23 cellular contexts compared by ENCODE assay signal in genomic region chr5:566636-567309, GRCh38. TPM values are rescaled to one million over a fixed set of nuclear protein-coding genes. Genes with fewer than 3 reads are reported as not detected.
DNase-seq lines count a peak whose midpoint lies in the region; ATAC-seq, FAIRE-seq and TF ChIP-seq lines count a peak whose summit lies in the region.
"Had no signal": no experiment of that assay in that cellular context is flagged by ENCODE, and none has a peak within 500 bp of the region (broad histone marks: within the 10 kb centered on the region; RNA-seq: fewer than 3 reads in every experiment).

No MANE protein-coding gene starts in this region.

- BruUV-seq in K562 (replicated peaks; lab: Mats Ljungman, UMichigan) = no TSS peak

- TF ChIP-seq POLR2A in Peyer's patch (IDR thresholded peaks at IDR 0.05) = no peak
- TF ChIP-seq POLR2A in K562 (conservative IDR thresholded peaks at IDR 0.05) = no peak

- FAIRE-seq in K562 (lab: Jason Lieb, UNC) = no peak
- FAIRE-seq: A549, GM12878, GM19239 had no signal

- TF ChIP-seq RAD21 in K562 (CRISPR knock-in tag; conservative IDR thresholded peaks at IDR 0.05 in 1 of 2, IDR thresholded peaks at IDR 0.05 in 1 of 2) = no peak

- no peak for TF ChIP-seq CTCF in Peyer's patch (IDR thresholded peaks at IDR 0.05)
- TF ChIP-seq CTCF in K562 (IDR thresholded peaks at IDR 0.05 in 2 of 3, conservative IDR thresholded peaks at IDR 0.05 in 1 of 3; ENCODE audit: insufficient read depth in 2 of 3, low read depth in 1 of 3, low read length in 3 of 3) = no peak

- POLR2A ChIA-PET in K562 (lab: Yijun Ruan, JAX) = interaction anchor here (0.7 to 1.5 kb wide), 2 partner anchors 11 to 14 kb away, joined by 3 to 4 read pairs; no protein-coding TSS in a partner anchor

- H3K4me1 ChIP-seq in Peyer's patch (no peaks in the 10 kb centered on the region), K562 (replicated peaks in 1 of 2; ENCODE audit: control insufficient read depth in 2 of 2, insufficient read depth in 2 of 2, low read length in 2 of 2) (peaks cover 0 to 25% of the 10 kb centered on the region in 2 experiments; a peak in 2 of 5 replicates)
- H3K4me1 ChIP-seq: A549 had no signal

- no peak for TF ChIP-seq EP300 in K562 (IDR thresholded peaks at IDR 0.05; ENCODE audit: low read length)

- no peaks in the 10 kb centered on the region for H3K9me3 ChIP-seq in Peyer's patch
- no peaks in the 10 kb centered on the region for H3K9me3 ChIP-seq in K562 (replicated peaks; ENCODE audit: control insufficient read depth, insufficient read depth, low read depth, low read length)

- in situ Hi-C loops in K562 (cut with MboI) = no loop called here

- DNase-seq in H7 = peak; percentile 28
- peak in 2 of 3 donors; percentile 4 to 18 for DNase-seq in Peyer's patch
- peak in 3 of 4 experiments; percentile 24 to 53 (median 49) for DNase-seq in K562 (ENCODE audit: extremely low read depth in 1 of 4, low spot score in 3 of 4)
- peak; percentile 31 for DNase-seq in posterior vena cava (ENCODE audit: low spot score)
- no peak for DNase-seq in left lobe of liver (ENCODE audit: low spot score)
- DNase-seq: CD8-positive, alpha-beta memory T cell; DMS53; HCEC 1CT; KG1; MV-4-11; NCI-H187 treated with DMSO at 0.1 percent for 48 hours; NCI-H2227 treated with DMSO at 0.1 percent for 48 hours; NCI-H510A treated with DMSO at 0.1 percent for 48 hours; NCI-H774; SIG-M5 had no signal

- CTCF ChIA-PET in K562 (lab: Yijun Ruan, JAX; ENCODE audit: low intra/inter-chr PET ratio) = no interaction called here

- no peak overlapping the region for H3K9ac ChIP-seq in K562 (ENCODE audit: insufficient read depth in 1 of 2, low read depth in 2 of 2, low read length in 2 of 2)
- H3K9ac ChIP-seq: BLaER1 treated with 17β-estradiol and CSF1 and Interleukin-3, amounts not matched to agents 10 nM and 100 nM; GM23248 had no signal

- no peak overlapping the region for H2AFZ ChIP-seq in K562 (ENCODE audit: low read depth, low read length)
- H2AFZ ChIP-seq: GM23248 had no signal

- intact Hi-C loops in K562 (cut with micrococcal nuclease) (no loop called here), posterior vena cava (cut with DNase I) (no loop called here)

- H3K36me3 ChIP-seq in H7 (replicated peaks; ENCODE audit: control insufficient read depth, insufficient read depth, low read length) = no peaks in the 10 kb centered on the region
- no peaks in the 10 kb centered on the region for H3K36me3 ChIP-seq in Peyer's patch
- no peaks in the 10 kb centered on the region for H3K36me3 ChIP-seq in K562 (ENCODE audit: control insufficient read depth, insufficient read depth, low read length)
- H3K36me3 ChIP-seq: BLaER1 treated with 17β-estradiol and CSF1 and Interleukin-3, amounts not matched to agents 10 nM and 100 nM had no signal

- H3K27ac ChIP-seq in Peyer's patch (no peak overlapping the region), K562 (ENCODE audit: extremely low read depth, low read depth, low read length) (no peak overlapping the region)
- H3K27ac ChIP-seq: A549; BLaER1 treated with 17β-estradiol and CSF1 and Interleukin-3, amounts not matched to agents 10 nM and 100 nM; GM23248; RWPE1 had no signal

- 2% methylated on average over 16 of the region's 16 CpGs for WGBS in K562 (ENCODE audit: insufficient coverage, low coverage, missing lambda C conversion rate)

- H3K4me2 ChIP-seq in K562 (ENCODE audit: insufficient read depth, low read length) = no peak overlapping the region
- H3K4me2 ChIP-seq: A549 had no signal

- no peak overlapping the region for H3K4me3 ChIP-seq in H7 (ENCODE audit: insufficient read depth, low read depth, low read length)
- no peak overlapping the region for H3K4me3 ChIP-seq in Peyer's patch
- H3K4me3 ChIP-seq in K562 = no peak overlapping the region
- H3K4me3 ChIP-seq: A549; BLaER1 treated with 17β-estradiol and CSF1 and Interleukin-3, amounts not matched to agents 10 nM and 100 nM; GM12878; GM23248 had no signal

- H3K9me1 ChIP-seq in K562 (ENCODE audit: control insufficient read depth, insufficient read depth, low read length) = no peaks in the 10 kb centered on the region

- H4K20me1 ChIP-seq in K562 (replicated peaks; ENCODE audit: control insufficient read depth, insufficient read depth, low read length) = no peaks in the 10 kb centered on the region

- H3K27me3 ChIP-seq in H7 (ENCODE audit: control insufficient read depth, insufficient read depth, low read length) (no peaks in the 10 kb centered on the region; the same call in 1 of the 2 replicates), Peyer's patch (no peaks in the 10 kb centered on the region), K562 (ENCODE audit: control insufficient read depth in 2 of 2, insufficient read depth in 2 of 2, low read length in 2 of 2) (peaks cover 38 to 51% of the 10 kb centered on the region in 2 experiments)

- ATAC-seq in K562 (peak; percentile 66), left lobe of liver (no peak), GM19035 (IDR thresholded peaks at IDR 0.05; ENCODE audit: unreplicated experiment) (no peak), HG03378 (IDR thresholded peaks at IDR 0.05; ENCODE audit: unreplicated experiment) (no peak)

- H3K79me2 ChIP-seq in K562 (ENCODE audit: control insufficient read depth, insufficient read depth, low read length) = no peaks in the 10 kb centered on the region

TF ChIP-seq in K562, 482 proteins besides CTCF, POLR2A, EP300 and RAD21 (continues in another document):
- TF ChIP-seq CC2D1A (IDR thresholded peaks at IDR 0.05) = no peak
- no peak for TF ChIP-seq THAP7 (CRISPR knock-in tag; IDR thresholded peaks at IDR 0.05)
- no peak for TF ChIP-seq ZNF644 (tag; IDR thresholded peaks at IDR 0.05; ENCODE audit: low read depth)
- no peak for TF ChIP-seq SAP30 (IDR thresholded peaks at IDR 0.05; ENCODE audit: borderline replicate concordance, insufficient read depth, low read depth, low read length, poor library complexity, severe bottlenecking)
- no peak for TF ChIP-seq FUS (optimal IDR thresholded peaks at IDR 0.05; ENCODE audit: low read depth, low read length)
- TF ChIP-seq ATF1 (CRISPR knock-in tag; IDR thresholded peaks at IDR 0.05) = no peak; the same call in 1 of the 2 replicates
- TF ChIP-seq ATF1 (tag; IDR thresholded peaks at IDR 0.05) = peak; percentile 85
- TF ChIP-seq SNRNP70 (optimal IDR thresholded peaks at IDR 0.05; ENCODE audit: low read depth, low read length) = no peak
- no peak for TF ChIP-seq MAFF (IDR thresholded peaks at IDR 0.05; ENCODE audit: low read length)
- no peak for TF ChIP-seq HDAC1 (IDR thresholded peaks at IDR 0.05)
- TF ChIP-seq GTF2A2 (tag; IDR thresholded peaks at IDR 0.05) = no peak

RNA-seq across cellular contexts. Expression of gene SLC9A3, which starts 42.5 kb away (rescaled TPM):
- 1.8 and 3.3 TPM in 2 replicates for total RNA-seq in H7 (2014; rRNA removed; shearing (Covaris generic))
- total RNA-seq in Peyer's patch (100 to 1,000 TPM in 3 of 4 donors, 10 to 100 TPM in 1; 16.5 to 320 (median 283) TPM), K562 (2014; rRNA removed) (4.7 and 6.7 TPM in 2 replicates), K562 (2014; rRNA removed; fragmentation: Illumina TruSeq; extraction: Trizol) (1.3 and 1.5 TPM in 2 replicates), K562 (2015; rRNA removed; fragmentation: Illumina TruSeq; extraction: Trizol) (2.1 and 2.9 TPM in 2 replicates), K562 (2021) (4.0 and 4.4 TPM in 2 replicates), posterior vena cava (under 1 TPM; 0.69 to 0.71 TPM), left lobe of liver (0.81 TPM)
- 2.7 and 4.4 TPM in 2 replicates for total RNA-seq in K562 (2011; cell fraction: chromatin; rRNA removed; ENCODE audit: low replicate concordance)
- 4.6 and 5.5 TPM in 2 replicates for total RNA-seq in K562 (2011; cell fraction: nucleolus; rRNA removed)
- 3.2 and 4.1 TPM in 2 replicates for total RNA-seq in K562 (2011; cell fraction: nucleoplasm; rRNA removed)
- polyA plus RNA-seq in K562 (2011; rRNA removed) (2.6 and 3.7 TPM in 2 replicates), K562 (2014; fragmentation: Illumina TruSeq; extraction: Trizol) (3.6 and 3.7 TPM in 2 replicates), K562 (2014; fragmentation: Nextera tagmentation; extraction: Ambion mirVana) (not detected), K562 (2014; rRNA removed) (5.8 and 7.3 TPM in 2 replicates)
- 3.0 and 6.6 TPM in 2 replicates for polyA plus RNA-seq in K562 (2011; cell fraction: cytosol; rRNA removed)
- polyA plus RNA-seq in K562 (2011; cell fraction: nucleus; rRNA removed) = 4.7 and 8.2 TPM in 2 replicates
- polyA plus RNA-seq in K562 (2012) = 3.0 and 3.6 TPM in 2 replicates
- polyA minus RNA-seq in K562 (2011; rRNA and poly(A)+ RNA removed) = 0.99 and 1.2 TPM in 2 replicates
- polyA minus RNA-seq in K562 (2011; cell fraction: cytosol; rRNA and poly(A)+ RNA removed) = 0.82 and 2.1 TPM in 2 replicates
- polyA minus RNA-seq in K562 (2011; cell fraction: nucleus; rRNA and poly(A)+ RNA removed) = 3.0 and 3.6 TPM in 2 replicates

RNA-seq across cellular contexts. Expression of gene CEP72, which starts 45.4 kb away (rescaled TPM):
- total RNA-seq in H7 (2014; rRNA removed; shearing (Covaris generic)) = 12.6 and 20.7 TPM in 2 replicates
- total RNA-seq in Peyer's patch (10 to 100 TPM in 1 of 4 donors, 1 to 10 TPM in 3; 2.2 to 33.8 (median 4.5) TPM), K562 (2014; rRNA removed) (17.6 and 27.4 TPM in 2 replicates), K562 (2014; rRNA removed; fragmentation: Illumina TruSeq; extraction: Trizol) (9.4 and 11.3 TPM in 2 replicates), K562 (2015; rRNA removed; fragmentation: Illumina TruSeq; extraction: Trizol) (16.3 and 17.4 TPM in 2 replicates), K562 (2021) (33.3 and 38.1 TPM in 2 replicates), posterior vena cava (1 to 10 TPM; 1.9 to 2.4 TPM), left lobe of liver (4.7 TPM)
- 124 and 152 TPM in 2 replicates for total RNA-seq in K562 (2011; cell fraction: chromatin; rRNA removed; ENCODE audit: low replicate concordance)
- 76.5 and 81.0 TPM in 2 replicates for total RNA-seq in K562 (2011; cell fraction: nucleolus; rRNA removed)
- 63.1 and 68.9 TPM in 2 replicates for total RNA-seq in K562 (2011; cell fraction: nucleoplasm; rRNA removed)
- polyA plus RNA-seq in K562 (2011; rRNA removed) (14.0 and 17.8 TPM in 2 replicates), K562 (2014; fragmentation: Illumina TruSeq; extraction: Trizol) (14.2 and 15.2 TPM in 2 replicates), K562 (2014; fragmentation: Nextera tagmentation; extraction: Ambion mirVana) (1 to 10 TPM in 1 of 2 experiments, under 1 TPM in 1; 0.89 to 1.4 TPM), K562 (2014; rRNA removed) (19.9 and 28.6 TPM in 2 replicates)
- 11.8 and 15.1 TPM in 2 replicates for polyA plus RNA-seq in K562 (2011; cell fraction: cytosol; rRNA removed)
- polyA plus RNA-seq in K562 (2011; cell fraction: nucleus; rRNA removed) = 32.3 and 49.2 TPM in 2 replicates
- polyA plus RNA-seq in K562 (2012) = 15.2 and 20.5 TPM in 2 replicates
- 23.6 and 27.4 TPM in 2 replicates for polyA minus RNA-seq in K562 (2011; rRNA and poly(A)+ RNA removed)
- polyA minus RNA-seq in K562 (2011; cell fraction: cytosol; rRNA and poly(A)+ RNA removed) = 19.7 and 26.2 TPM in 2 replicates
- 40.4 and 45.3 TPM in 2 replicates for polyA minus RNA-seq in K562 (2011; cell fraction: nucleus; rRNA and poly(A)+ RNA removed)
